Comparison of ENCODE assay signal across 23 cellular contexts in the genomic region with DNA sequence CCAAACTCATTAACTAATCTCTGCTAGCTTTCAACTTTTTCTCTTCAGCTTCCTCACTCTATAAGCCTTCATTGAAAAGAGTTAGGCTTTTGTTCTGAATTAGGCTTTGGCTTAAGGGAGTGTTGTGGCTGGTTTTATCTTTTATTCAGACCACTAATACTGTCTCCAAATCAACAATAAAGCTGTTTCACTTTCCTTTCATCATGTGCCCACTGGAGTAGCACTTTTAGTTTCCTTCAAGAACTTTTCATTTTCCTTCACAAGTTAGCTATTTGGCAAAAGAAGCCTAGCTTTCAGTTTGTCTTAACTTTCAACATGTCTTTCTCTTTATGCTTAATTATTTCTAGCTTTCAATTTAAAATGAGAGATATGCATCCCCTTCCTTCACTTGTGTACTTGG.
"Had no signal": no experiment of that assay in that cellular context is flagged by ENCODE, and none has a peak within 500 bp of the region (broad histone marks: within the 10 kb centered on the region; RNA-seq: fewer than 3 reads in every experiment).

No MANE protein-coding gene starts in this region.

- H3K27ac ChIP-seq: esophagus squamous epithelium, heart right ventricle, right lobe of liver, thoracic aorta had no signal

- H3K27ac Mint-ChIP-seq: activated naive CD4-positive, alpha-beta T cell treated with anti-CD3 and anti-CD28 coated beads, Interleukin-2, amount 50 U/mL, for 72 hours; activated T-helper 1 cell treated with anti-CD3 and anti-CD28 coated beads, Interleukin-12 subunit alpha, Interleukin-12 subunit beta, Interleukin-2, Interleukin-4 antibody, amounts not matched to agents 30 ng/mL and 10 ng/mL and 1 ng/mL, durations not matched to agents 14 hours and 24 hours and 36 hours; mesothelial cell of epicardium; naive B cell had no signal

- H3K4me1 Mint-ChIP-seq: mesothelial cell of epicardium, naive B cell had no signal

- FAIRE-seq: colon, urothelium cell line had no signal

- ATAC-seq: activated naive CD4-positive, alpha-beta T cell treated with anti-CD3 and anti-CD28 coated beads, Interleukin-2, amount 50 U/mL, for 72 hours; heart right ventricle; right lobe of liver had no signal

- H3K36me3 ChIP-seq: esophagus squamous epithelium, heart right ventricle, right lobe of liver, thoracic aorta had no signal

- H3K4me3 Mint-ChIP-seq: activated T-helper 1 cell treated with anti-CD3 and anti-CD28 coated beads, Interleukin-12 subunit alpha, Interleukin-12 subunit beta, Interleukin-2, Interleukin-4 antibody, amounts not matched to agents 30 ng/mL and 10 ng/mL and 1 ng/mL, durations not matched to agents 14 hours and 24 hours and 36 hours; mesothelial cell of epicardium; naive B cell had no signal

- DNase-seq: activated CD4-positive, alpha-beta T cell treated with anti-CD3 and anti-CD28 coated beads for 4 hours; activated CD4-positive, alpha-beta T cell treated with anti-CD3 and anti-CD28 coated beads, Interleukin-2, amount 50 U/mL, for 4 hours; activated CD8-positive, alpha-beta memory T cell treated with anti-CD3 and anti-CD28 coated beads for 24 hours; activated gamma-delta T cell treated with Interleukin-2 at 50 U/mL for 16 hours; activated T-cell treated with anti-CD3 and anti-CD28 coated beads, Interleukin-2, amount 50 U/mL, for 1 hour; anterior cingulate cortex; dermis blood vessel endothelial cell; effector CD4-positive, alpha-beta T cell; esophagus squamous epithelium; foreskin melanocyte; heart right ventricle; naive B cell; posterior cingulate gyrus; right lobe of liver; stimulated activated CD4-positive, alpha-beta T cell treated with anti-CD3 and anti-CD28 coated beads, Interleukin-2, amount 100 ng/mL, for 48 hours; stimulated activated naive CD4-positive, alpha-beta T cell treated with Interleukin-2 at 50 U/mL for 16 hours; trophoblast cell had no signal

- H3K36me3 Mint-ChIP-seq: naive B cell had no signal

- H3K27me3 ChIP-seq: esophagus squamous epithelium, heart right ventricle, right lobe of liver had no signal

- H3K4me1 ChIP-seq: esophagus squamous epithelium, heart right ventricle, right lobe of liver had no signal

- H3K9me3 Mint-ChIP-seq: activated T-helper 1 cell treated with anti-CD3 and anti-CD28 coated beads, Interleukin-12 subunit alpha, Interleukin-12 subunit beta, Interleukin-2, Interleukin-4 antibody, amounts not matched to agents 30 ng/mL and 10 ng/mL and 1 ng/mL, durations not matched to agents 14 hours and 24 hours and 36 hours had no signal

- H3K27me3 Mint-ChIP-seq: naive B cell had no signal

- H3K9me3 ChIP-seq: esophagus squamous epithelium, right lobe of liver, thoracic aorta had no signal

- H3K4me3 ChIP-seq: esophagus squamous epithelium, heart right ventricle, right lobe of liver, thoracic aorta had no signal
